ENCODE assay signal across 24 cellular contexts in genomic region chr5:180471866-180472265, GRCh38.
"Had no signal": no experiment of that assay in that cellular context is flagged by ENCODE, and none has a peak within 500 bp of the region (broad histone marks: within the 10 kb centered on the region; RNA-seq: fewer than 3 reads in every experiment).

No MANE protein-coding gene starts in this region.

- H3K9ac ChIP-seq: parathyroid adenoma had no signal

- H3K79me2 ChIP-seq: parathyroid adenoma had no signal

- H3K4me3 ChIP-seq: colonic mucosa, dorsolateral prefrontal cortex, right atrium auricular region, thoracic aorta, vagina had no signal

- H3K9me3 Mint-ChIP-seq: activated B cell treated with CpG ODN at 0.5 μM for 24 hours; activated naive CD4-positive, alpha-beta T cell treated with anti-CD3 and anti-CD28 coated beads, Interleukin-2, amount 10 ng/mL, durations not matched to agents 7 days and 5 days; activated naive CD8-positive, alpha-beta T cell treated with anti-CD3 and anti-CD28 coated beads, Interleukin-2, amount 10 ng/mL, durations not matched to agents 7 days and 5 days; naive thymus-derived CD4-positive, alpha-beta T cell had no signal

- H3K4me1 ChIP-seq: colonic mucosa, parathyroid adenoma, right atrium auricular region, vagina had no signal

- H2AFZ ChIP-seq: parathyroid adenoma had no signal

- H3K9me3 ChIP-seq: colonic mucosa, right atrium auricular region, thoracic aorta, vagina had no signal

- H3K27ac ChIP-seq: colonic mucosa, dorsolateral prefrontal cortex, parathyroid adenoma, right atrium auricular region, thoracic aorta, vagina had no signal

- ATAC-seq: activated CD4-positive, alpha-beta T cell treated with anti-CD3 and anti-CD28 coated beads for 36 hours; activated CD8-positive, alpha-beta T cell treated with anti-CD3 and anti-CD28 coated beads, Interleukin-2, amount 10 ng/mL, durations not matched to agents 7 days and 5 days; naive thymus-derived CD4-positive, alpha-beta T cell; stimulated activated naive CD8-positive, alpha-beta T cell treated with anti-CD3 and anti-CD28 coated beads, Interleukin-15, Interleukin-2, amounts not matched to agents 100 U/mL and 50 U/mL, for 24 hours had no signal

- H3K27ac Mint-ChIP-seq: activated B cell treated with CpG ODN at 0.5 μM for 24 hours; activated CD4-positive, alpha-beta T cell treated with anti-CD3 and anti-CD28 coated beads for 36 hours; activated CD8-positive, alpha-beta T cell treated with anti-CD3 and anti-CD28 coated beads, Interleukin-2, amount 10 ng/mL, durations not matched to agents 7 days and 5 days; activated naive CD4-positive, alpha-beta T cell treated with anti-CD3 and anti-CD28 coated beads, Interleukin-2, amount 10 ng/mL, durations not matched to agents 7 days and 5 days; activated naive CD8-positive, alpha-beta T cell treated with anti-CD3 and anti-CD28 coated beads, Interleukin-2, amount 10 ng/mL, durations not matched to agents 7 days and 5 days; naive thymus-derived CD4-positive, alpha-beta T cell had no signal

- FAIRE-seq: bronchial epithelial cell, keratinocyte had no signal

- H3K27me3 ChIP-seq: colonic mucosa, right atrium auricular region, vagina had no signal

- H3K4me3 Mint-ChIP-seq: activated B cell treated with CpG ODN at 0.5 μM for 24 hours; activated CD4-positive, alpha-beta T cell treated with anti-CD3 and anti-CD28 coated beads for 36 hours; activated CD8-positive, alpha-beta T cell treated with anti-CD3 and anti-CD28 coated beads, Interleukin-2, amount 10 ng/mL, durations not matched to agents 7 days and 5 days; activated naive CD4-positive, alpha-beta T cell treated with anti-CD3 and anti-CD28 coated beads, Interleukin-2, amount 10 ng/mL, durations not matched to agents 7 days and 5 days; activated naive CD8-positive, alpha-beta T cell treated with anti-CD3 and anti-CD28 coated beads, Interleukin-2, amount 10 ng/mL, durations not matched to agents 7 days and 5 days; mesothelial cell of epicardium; naive thymus-derived CD4-positive, alpha-beta T cell had no signal

- H3K36me3 ChIP-seq: colonic mucosa, right atrium auricular region, thoracic aorta, vagina had no signal

- DNase-seq: activated B cell treated with CpG ODN at 0.5 μM for 24 hours; activated CD4-positive, alpha-beta T cell treated with anti-CD3 and anti-CD28 coated beads for 36 hours; activated CD8-positive, alpha-beta T cell treated with anti-CD3 and anti-CD28 coated beads, Interleukin-2, amount 10 ng/mL, durations not matched to agents 7 days and 5 days; activated gamma-delta T cell; activated naive CD4-positive, alpha-beta T cell treated with anti-CD3 and anti-CD28 coated beads, Interleukin-2, amount 10 ng/mL, durations not matched to agents 7 days and 5 days; activated naive CD8-positive, alpha-beta T cell treated with anti-CD3 and anti-CD28 coated beads, Interleukin-2, amount 10 ng/mL, durations not matched to agents 7 days and 5 days; colonic mucosa; effector memory CD4-positive, alpha-beta T cell; foreskin fibroblast; hippocampal formation; left cardiac atrium; left ventricle myocardium superior; naive thymus-derived CD4-positive, alpha-beta T cell; stimulated activated naive CD8-positive, alpha-beta T cell treated with anti-CD3 and anti-CD28 coated beads, Interleukin-15, Interleukin-2, amounts not matched to agents 100 U/mL and 50 U/mL, for 24 hours; T-helper 2 cell; trophoblast cell had no signal

- H3K4me1 Mint-ChIP-seq: activated B cell treated with CpG ODN at 0.5 μM for 24 hours; activated CD4-positive, alpha-beta T cell treated with anti-CD3 and anti-CD28 coated beads for 36 hours; activated naive CD4-positive, alpha-beta T cell treated with anti-CD3 and anti-CD28 coated beads, Interleukin-2, amount 10 ng/mL, durations not matched to agents 7 days and 5 days had no signal

- H3K36me3 Mint-ChIP-seq: activated naive CD4-positive, alpha-beta T cell treated with anti-CD3 and anti-CD28 coated beads, Interleukin-2, amount 10 ng/mL, durations not matched to agents 7 days and 5 days; activated naive CD8-positive, alpha-beta T cell treated with anti-CD3 and anti-CD28 coated beads, Interleukin-2, amount 10 ng/mL, durations not matched to agents 7 days and 5 days; mesothelial cell of epicardium; naive thymus-derived CD4-positive, alpha-beta T cell had no signal
